In genomic region chr22:47320560-47320959, GRCh38 we compare ENCODE assay signal across 3 cellular contexts.
"Had no signal": no experiment of that assay in that cellular context is flagged by ENCODE, and none has a peak within 500 bp of the region (broad histone marks: within the 10 kb centered on the region; RNA-seq: fewer than 3 reads in every experiment).

No MANE protein-coding gene starts in this region.

- H3K4me3 ChIP-seq: GM12878 had no signal

- DNase-seq: GDM1, GF-D8 had no signal

- ATAC-seq: GM12878 had no signal
